ENCODE assay signal across 23 cellular contexts in genomic region chr15:67579164-67579563, GRCh38.
"Had no signal": no experiment of that assay in that cellular context is flagged by ENCODE, and none has a peak within 500 bp of the region (broad histone marks: within the 10 kb centered on the region; RNA-seq: fewer than 3 reads in every experiment).

No MANE protein-coding gene starts in this region.

- H3K4me3 ChIP-seq: colonic mucosa, esophagus squamous epithelium, gastrocnemius medialis, heart right ventricle, left lung, lower lobe of right lung, mucosa of descending colon had no signal

- H3K27me3 ChIP-seq: colonic mucosa, esophagus squamous epithelium, gastrocnemius medialis, heart right ventricle, left lung had no signal

- H3K9me3 ChIP-seq: colonic mucosa, esophagus squamous epithelium, gastrocnemius medialis, heart right ventricle, left lung, lower lobe of right lung, mucosa of descending colon had no signal

- H3K27ac ChIP-seq: colonic mucosa, epithelial cell of prostate, esophagus squamous epithelium, gastrocnemius medialis, heart right ventricle, left lung, lower lobe of right lung had no signal

- DNase-seq: colonic mucosa; cortex of kidney; effector CD8-positive, alpha-beta T cell; effector memory CD8-positive, alpha-beta T cell; endodermal cell; erythroblast; esophagus squamous epithelium; foreskin fibroblast; foreskin melanocyte; gastrocnemius medialis; glutamatergic neuron; head of caudate nucleus; heart right ventricle; hippocampal formation; left cardiac atrium; left lung; left ventricle myocardium superior; lower lobe of right lung; mesenchymal stem cell; mucosa of descending colon; naive B cell had no signal

- ATAC-seq: effector memory CD8-positive, alpha-beta T cell; esophagus mucosa; gastrocnemius medialis; heart right ventricle; left cardiac atrium; left lung; left ventricle myocardium superior; lower lobe of right lung; mucosa of descending colon had no signal

- H3K36me3 ChIP-seq: colonic mucosa, gastrocnemius medialis, lower lobe of right lung had no signal
